17 cellular contexts compared by ENCODE assay signal in genomic region chr15:95990833-95991232, GRCh38.
DNase-seq lines count a peak whose midpoint lies in the region; ATAC-seq and TF ChIP-seq lines count a peak whose summit lies in the region.
"Had no signal": no experiment of that assay in that cellular context is flagged by ENCODE, and none has a peak within 500 bp of the region (broad histone marks: within the 10 kb centered on the region; RNA-seq: fewer than 3 reads in every experiment).

No MANE protein-coding gene starts in this region.

- intact Hi-C loops in breast epithelium (cut with DNase I; ENCODE audit: low total_unique reads): no loop called here

- TF ChIP-seq POLR2A in breast epithelium (IDR thresholded peaks at IDR 0.05): no peak

- H3K9me3 ChIP-seq in breast epithelium: no peaks in the 10 kb centered on the region
- H3K9me3 ChIP-seq: thyroid gland had no signal

- H3K4me1 ChIP-seq in breast epithelium: no peaks in the 10 kb centered on the region
- H3K4me1 ChIP-seq: thyroid gland had no signal

- DNase-seq in AG10803 (ENCODE audit: low read depth) (peak; percentile 11), GM12865 (ENCODE audit: low read depth) (peak; percentile 72), MV-4-11 (lab: John Stamatoyannopoulos, UW) (peak; percentile 82), glomerular visceral epithelial cell (ENCODE audit: extremely low spot score) (peak; percentile 25), cerebellar nuclear complex (lab: John Stamatoyannopoulos, UW) (no peak), breast epithelium (ENCODE audit: low spot score in 2 of 2) (no peak), DMS79 (lab: John Stamatoyannopoulos, UW) (no peak)
- DNase-seq: activated B cell treated with CpG ODN at 0.5 μM for 24 hours; activated naive CD8-positive, alpha-beta T cell treated with anti-CD3 and anti-CD28 coated beads, Interleukin-2, amount 10 ng/mL, durations not matched to agents 7 days and 5 days; central memory CD4-positive, alpha-beta T cell; left cardiac atrium; NCI-H1105; stimulated activated CD4-positive, alpha-beta T cell treated with anti-CD3 and anti-CD28 coated beads, Interleukin-2, amount 100 ng/mL, for 48 hours; T-helper 17 cell; thyroid gland had no signal

- peak overlapping the region in 1 of 2 donors; percentile 3 for H3K27ac ChIP-seq in breast epithelium
- H3K27ac ChIP-seq: thyroid gland had no signal

- H3K27me3 ChIP-seq in breast epithelium: no peaks in the 10 kb centered on the region
- H3K27me3 ChIP-seq: thyroid gland had no signal

- no peaks in the 10 kb centered on the region for H3K36me3 ChIP-seq in breast epithelium
- H3K36me3 ChIP-seq: thyroid gland had no signal

- no peak for ATAC-seq in HG03439 (IDR thresholded peaks at IDR 0.05; ENCODE audit: unreplicated experiment)
- ATAC-seq: left cardiac atrium, sciatic nerve, T-helper 17 cell had no signal

- TF ChIP-seq CTCF in AG10803 (conservative IDR thresholded peaks at IDR 0.05; ENCODE audit: low read length): no peak
- TF ChIP-seq CTCF in GM12865 (IDR thresholded peaks at IDR 0.05; ENCODE audit: insufficient read depth, low read depth, low read length, missing control alignments): no peak
- TF ChIP-seq CTCF in breast epithelium (IDR thresholded peaks at IDR 0.05): no peak

- H3K4me3 ChIP-seq in AG10803 (ENCODE audit: low read length) (no peak overlapping the region), GM12865 (ENCODE audit: low read depth, low read length) (no peak overlapping the region), breast epithelium (no peak overlapping the region)
- H3K4me3 ChIP-seq: thyroid gland had no signal

Comparison
In these comparisons a context has a peak if more than half of its experiments do, and no peak if none do; other contexts are left out.
1. DNase-seq: peak in AG10803 (single experiment), GM12865 (single experiment), MV-4-11 (single experiment) and glomerular visceral epithelial cell (single experiment); none in cerebellar nuclear complex (0 of 2), breast epithelium (0 of 2) and DMS79 (single experiment).